1 cellular context compared by ENCODE assay signal in the genomic region with DNA sequence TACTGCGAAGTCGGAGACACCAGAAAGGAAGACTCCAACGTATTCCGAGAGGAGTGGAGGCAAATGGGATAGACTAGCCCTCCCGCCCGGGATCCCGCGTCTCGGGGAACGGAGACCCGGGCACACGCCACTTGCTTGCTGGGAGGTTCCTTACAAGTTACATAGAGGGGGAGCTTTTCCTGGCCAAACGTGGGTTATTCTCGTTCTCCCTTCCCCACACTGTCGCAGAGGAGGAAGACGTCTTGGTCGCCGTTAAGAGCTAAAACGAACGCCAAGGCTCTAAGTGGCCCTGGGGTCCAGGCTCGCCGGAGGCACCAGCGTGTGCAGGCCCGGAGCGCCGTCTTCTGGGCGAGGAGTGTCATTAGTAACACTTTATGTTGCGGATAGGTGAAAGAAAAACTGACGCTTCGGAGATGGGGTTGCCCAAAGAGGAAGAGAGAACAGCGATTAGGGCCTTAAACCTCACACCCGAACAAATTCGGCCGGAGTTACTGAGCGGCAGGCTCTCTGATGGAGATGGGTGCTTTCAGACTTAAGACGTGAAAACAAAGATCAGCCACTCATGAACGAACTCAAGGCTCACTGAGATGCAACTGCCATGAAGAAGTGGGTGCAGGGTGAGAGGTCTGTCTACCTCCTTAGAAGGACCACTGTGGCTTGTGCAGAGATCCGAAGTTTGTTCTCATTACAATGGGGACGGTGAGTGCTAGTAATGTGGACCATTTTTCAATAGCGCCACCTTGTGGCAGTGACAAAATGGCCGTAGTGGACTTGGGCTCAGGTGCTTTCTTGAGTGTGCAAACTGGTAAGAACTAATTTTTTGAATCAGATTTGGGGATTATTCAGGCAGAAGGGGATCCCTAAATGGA.
TF ChIP-seq lines count a peak whose summit lies in the region.

No MANE protein-coding gene starts in this region.

TF ChIP-seq in K562, 482 proteins besides CTCF, POLR2A, EP300 and RAD21 (continued from another document and continues in another):
- no peak for TF ChIP-seq ZNF224 (CRISPR knock-in tag; IDR thresholded peaks at IDR 0.05)
- peak in 1 of 2 experiments; percentile 34; a peak in 2 of 4 replicates for TF ChIP-seq RCOR1 (IDR thresholded peaks at IDR 0.05; ENCODE audit: borderline replicate concordance in 1 of 2, low read depth in 2 of 2, low read length in 2 of 2)
- TF ChIP-seq, protein P1, sequence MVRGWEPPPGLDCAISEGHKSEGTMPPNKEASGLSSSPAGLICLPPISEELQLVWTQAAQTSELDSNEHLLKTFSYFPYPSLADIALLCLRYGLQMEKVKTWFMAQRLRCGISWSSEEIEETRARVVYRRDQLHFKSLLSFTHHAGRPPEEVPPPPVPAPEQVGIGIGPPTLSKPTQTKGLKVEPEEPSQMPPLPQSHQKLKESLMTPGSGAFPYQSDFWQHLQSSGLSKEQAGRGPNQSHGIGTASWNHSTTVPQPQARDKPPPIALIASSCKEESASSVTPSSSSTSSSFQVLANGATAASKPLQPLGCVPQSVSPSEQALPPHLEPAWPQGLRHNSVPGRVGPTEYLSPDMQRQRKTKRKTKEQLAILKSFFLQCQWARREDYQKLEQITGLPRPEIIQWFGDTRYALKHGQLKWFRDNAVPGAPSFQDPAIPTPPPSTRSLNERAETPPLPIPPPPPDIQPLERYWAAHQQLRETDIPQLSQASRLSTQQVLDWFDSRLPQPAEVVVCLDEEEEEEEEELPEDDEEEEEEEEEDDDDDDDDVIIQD (CRISPR knock-in tag; IDR thresholded peaks at IDR 0.05): no peak
- peak; percentile 54; the same call in 1 of the 2 replicates for TF ChIP-seq BRD4 (IDR thresholded peaks at IDR 0.05)
- peak; percentile 27; the same call in 1 of the 2 replicates for TF ChIP-seq ZNF12 (CRISPR knock-in tag; IDR thresholded peaks at IDR 0.05)
- TF ChIP-seq POLR2B (IDR thresholded peaks at IDR 0.05; ENCODE audit: low read depth, partially characterized antibody): no peak
- TF ChIP-seq, protein P2, sequence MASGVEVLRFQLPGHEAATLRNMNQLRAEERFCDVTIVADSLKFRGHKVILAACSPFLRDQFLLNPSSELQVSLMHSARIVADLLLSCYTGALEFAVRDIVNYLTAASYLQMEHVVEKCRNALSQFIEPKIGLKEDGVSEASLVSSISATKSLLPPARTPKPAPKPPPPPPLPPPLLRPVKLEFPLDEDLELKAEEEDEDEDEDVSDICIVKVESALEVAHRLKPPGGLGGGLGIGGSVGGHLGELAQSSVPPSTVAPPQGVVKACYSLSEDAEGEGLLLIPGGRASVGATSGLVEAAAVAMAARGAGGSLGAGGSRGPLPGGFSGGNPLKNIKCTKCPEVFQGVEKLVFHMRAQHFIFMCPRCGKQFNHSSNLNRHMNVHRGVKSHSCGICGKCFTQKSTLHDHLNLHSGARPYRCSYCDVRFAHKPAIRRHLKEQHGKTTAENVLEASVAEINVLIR (CRISPR knock-in tag; IDR thresholded peaks at IDR 0.05): no peak
- peak; percentile 17; the same call in 1 of the 2 replicates for TF ChIP-seq MYC (IDR thresholded peaks at IDR 0.05; ENCODE audit: low read depth, low read length)
- 0 out of 2 replicates have a peak, but pooled peaks have one; percentile 52 for TF ChIP-seq MYC (CRISPR knock-in tag; IDR thresholded peaks at IDR 0.05; ENCODE audit: borderline replicate concordance, low read depth)
- TF ChIP-seq ZBTB1 (CRISPR knock-in tag; IDR thresholded peaks at IDR 0.05; ENCODE audit: borderline replicate concordance, low read depth): no peak
- no peak for TF ChIP-seq KDM2B (CRISPR knock-in tag; IDR thresholded peaks at IDR 0.05)
- TF ChIP-seq TRIM24 (IDR thresholded peaks at IDR 0.05): 0 out of 4 replicates have a peak, but pooled peaks of 1 of the 2 experiments have one; percentile 11
- no peak for TF ChIP-seq SRSF1 (IDR thresholded peaks at IDR 0.05; ENCODE audit: low read depth, low read length)
- TF ChIP-seq GATAD2B (IDR thresholded peaks at IDR 0.05; ENCODE audit: borderline replicate concordance): no peak; the same call in 1 of the 2 replicates
- TF ChIP-seq HDAC1 (IDR thresholded peaks at IDR 0.05): peak in 1 of 2 experiments; percentile 22; a peak in 2 of 4 replicates
- TF ChIP-seq, protein P3, sequence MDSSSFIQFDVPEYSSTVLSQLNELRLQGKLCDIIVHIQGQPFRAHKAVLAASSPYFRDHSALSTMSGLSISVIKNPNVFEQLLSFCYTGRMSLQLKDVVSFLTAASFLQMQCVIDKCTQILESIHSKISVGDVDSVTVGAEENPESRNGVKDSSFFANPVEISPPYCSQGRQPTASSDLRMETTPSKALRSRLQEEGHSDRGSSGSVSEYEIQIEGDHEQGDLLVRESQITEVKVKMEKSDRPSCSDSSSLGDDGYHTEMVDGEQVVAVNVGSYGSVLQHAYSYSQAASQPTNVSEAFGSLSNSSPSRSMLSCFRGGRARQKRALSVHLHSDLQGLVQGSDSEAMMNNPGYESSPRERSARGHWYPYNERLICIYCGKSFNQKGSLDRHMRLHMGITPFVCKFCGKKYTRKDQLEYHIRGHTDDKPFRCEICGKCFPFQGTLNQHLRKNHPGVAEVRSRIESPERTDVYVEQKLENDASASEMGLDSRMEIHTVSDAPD (CRISPR knock-in tag; IDR thresholded peaks at IDR 0.05): no peak
- no peak for TF ChIP-seq ZNF445 (CRISPR knock-in tag; IDR thresholded peaks at IDR 0.05; ENCODE audit: low read depth)
- TF ChIP-seq ZC3H4 (CRISPR knock-in tag; IDR thresholded peaks at IDR 0.05; ENCODE audit: borderline replicate concordance): no peak
- no peak for TF ChIP-seq SIN3B (IDR thresholded peaks at IDR 0.05; ENCODE audit: low read depth)
- TF ChIP-seq KLF13 (tag; IDR thresholded peaks at IDR 0.05; ENCODE audit: borderline replicate concordance, low read depth): no peak
- TF ChIP-seq, protein P4, sequence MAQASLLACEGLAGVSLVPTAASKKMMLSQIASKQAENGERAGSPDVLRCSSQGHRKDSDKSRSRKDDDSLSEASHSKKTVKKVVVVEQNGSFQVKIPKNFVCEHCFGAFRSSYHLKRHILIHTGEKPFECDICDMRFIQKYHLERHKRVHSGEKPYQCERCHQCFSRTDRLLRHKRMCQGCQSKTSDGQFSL (CRISPR knock-in tag; IDR thresholded peaks at IDR 0.05): peak; percentile 72; the same call in 1 of the 2 replicates
- TF ChIP-seq, protein P4 (tag; IDR thresholded peaks at IDR 0.05): peak in 1 of 2 experiments; percentile 64; a peak in 1 of 4 replicates
- 0 out of 2 replicates have a peak, but pooled peaks have one; percentile 4 for TF ChIP-seq ZNF707 (CRISPR knock-in tag; conservative IDR thresholded peaks at IDR 0.05)
- no peak for TF ChIP-seq ZNF384 (IDR thresholded peaks at IDR 0.05; ENCODE audit: low read depth, low read length)
- no peak for TF ChIP-seq CAMTA2 (CRISPR knock-in tag; conservative IDR thresholded peaks at IDR 0.05)
- peak; percentile 54; the same call in 1 of the 2 replicates for TF ChIP-seq EP400 (IDR thresholded peaks at IDR 0.05)
- no peak for TF ChIP-seq CHD1 (IDR thresholded peaks at IDR 0.05; ENCODE audit: low read length)
- no peak for TF ChIP-seq RFX1 (IDR thresholded peaks at IDR 0.05)
- no peak for TF ChIP-seq ZNF174 (CRISPR knock-in tag; IDR thresholded peaks at IDR 0.05)
- TF ChIP-seq, protein P5, sequence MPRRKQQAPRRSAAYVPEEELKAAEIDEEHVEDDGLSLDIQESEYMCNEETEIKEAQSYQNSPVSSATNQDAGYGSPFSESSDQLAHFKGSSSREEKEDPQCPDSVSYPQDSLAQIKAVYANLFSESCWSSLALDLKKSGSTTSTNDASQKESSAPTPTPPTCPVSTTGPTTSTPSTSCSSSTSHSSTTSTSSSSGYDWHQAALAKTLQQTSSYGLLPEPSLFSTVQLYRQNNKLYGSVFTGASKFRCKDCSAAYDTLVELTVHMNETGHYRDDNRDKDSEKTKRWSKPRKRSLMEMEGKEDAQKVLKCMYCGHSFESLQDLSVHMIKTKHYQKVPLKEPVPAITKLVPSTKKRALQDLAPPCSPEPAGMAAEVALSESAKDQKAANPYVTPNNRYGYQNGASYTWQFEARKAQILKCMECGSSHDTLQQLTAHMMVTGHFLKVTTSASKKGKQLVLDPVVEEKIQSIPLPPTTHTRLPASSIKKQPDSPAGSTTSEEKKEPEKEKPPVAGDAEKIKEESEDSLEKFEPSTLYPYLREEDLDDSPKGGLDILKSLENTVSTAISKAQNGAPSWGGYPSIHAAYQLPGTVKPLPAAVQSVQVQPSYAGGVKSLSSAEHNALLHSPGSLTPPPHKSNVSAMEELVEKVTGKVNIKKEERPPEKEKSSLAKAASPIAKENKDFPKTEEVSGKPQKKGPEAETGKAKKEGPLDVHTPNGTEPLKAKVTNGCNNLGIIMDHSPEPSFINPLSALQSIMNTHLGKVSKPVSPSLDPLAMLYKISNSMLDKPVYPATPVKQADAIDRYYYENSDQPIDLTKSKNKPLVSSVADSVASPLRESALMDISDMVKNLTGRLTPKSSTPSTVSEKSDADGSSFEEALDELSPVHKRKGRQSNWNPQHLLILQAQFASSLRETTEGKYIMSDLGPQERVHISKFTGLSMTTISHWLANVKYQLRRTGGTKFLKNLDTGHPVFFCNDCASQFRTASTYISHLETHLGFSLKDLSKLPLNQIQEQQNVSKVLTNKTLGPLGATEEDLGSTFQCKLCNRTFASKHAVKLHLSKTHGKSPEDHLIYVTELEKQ (CRISPR knock-in tag; IDR thresholded peaks at IDR 0.05): no peak
- TF ChIP-seq PML (IDR thresholded peaks at IDR 0.05; ENCODE audit: low read length): no peak; the same call in 1 of the 2 replicates
- TF ChIP-seq, protein P6, sequence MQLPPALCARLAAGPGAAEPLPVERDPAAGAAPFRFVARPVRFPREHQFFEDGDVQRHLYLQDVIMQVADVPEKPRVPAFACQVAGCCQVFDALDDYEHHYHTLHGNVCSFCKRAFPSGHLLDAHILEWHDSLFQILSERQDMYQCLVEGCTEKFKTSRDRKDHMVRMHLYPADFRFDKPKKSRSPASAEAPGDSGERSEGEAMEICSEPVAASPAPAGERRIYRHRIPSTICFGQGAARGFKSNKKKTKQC (CRISPR knock-in tag; IDR thresholded peaks at IDR 0.05): 0 out of 2 replicates have a peak, but pooled peaks have one; percentile 51
- TF ChIP-seq, protein P7, sequence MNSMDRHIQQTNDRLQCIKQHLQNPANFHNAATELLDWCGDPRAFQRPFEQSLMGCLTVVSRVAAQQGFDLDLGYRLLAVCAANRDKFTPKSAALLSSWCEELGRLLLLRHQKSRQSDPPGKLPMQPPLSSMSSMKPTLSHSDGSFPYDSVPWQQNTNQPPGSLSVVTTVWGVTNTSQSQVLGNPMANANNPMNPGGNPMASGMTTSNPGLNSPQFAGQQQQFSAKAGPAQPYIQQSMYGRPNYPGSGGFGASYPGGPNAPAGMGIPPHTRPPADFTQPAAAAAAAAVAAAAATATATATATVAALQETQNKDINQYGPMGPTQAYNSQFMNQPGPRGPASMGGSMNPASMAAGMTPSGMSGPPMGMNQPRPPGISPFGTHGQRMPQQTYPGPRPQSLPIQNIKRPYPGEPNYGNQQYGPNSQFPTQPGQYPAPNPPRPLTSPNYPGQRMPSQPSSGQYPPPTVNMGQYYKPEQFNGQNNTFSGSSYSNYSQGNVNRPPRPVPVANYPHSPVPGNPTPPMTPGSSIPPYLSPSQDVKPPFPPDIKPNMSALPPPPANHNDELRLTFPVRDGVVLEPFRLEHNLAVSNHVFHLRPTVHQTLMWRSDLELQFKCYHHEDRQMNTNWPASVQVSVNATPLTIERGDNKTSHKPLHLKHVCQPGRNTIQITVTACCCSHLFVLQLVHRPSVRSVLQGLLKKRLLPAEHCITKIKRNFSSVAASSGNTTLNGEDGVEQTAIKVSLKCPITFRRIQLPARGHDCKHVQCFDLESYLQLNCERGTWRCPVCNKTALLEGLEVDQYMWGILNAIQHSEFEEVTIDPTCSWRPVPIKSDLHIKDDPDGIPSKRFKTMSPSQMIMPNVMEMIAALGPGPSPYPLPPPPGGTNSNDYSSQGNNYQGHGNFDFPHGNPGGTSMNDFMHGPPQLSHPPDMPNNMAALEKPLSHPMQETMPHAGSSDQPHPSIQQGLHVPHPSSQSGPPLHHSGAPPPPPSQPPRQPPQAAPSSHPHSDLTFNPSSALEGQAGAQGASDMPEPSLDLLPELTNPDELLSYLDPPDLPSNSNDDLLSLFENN (IDR thresholded peaks at IDR 0.05; ENCODE audit: low read depth in 2 of 2, low read length in 2 of 2): 0 out of 4 replicates have a peak, but pooled peaks of 1 of the 2 experiments have one; percentile 15
- TF ChIP-seq, protein P8, sequence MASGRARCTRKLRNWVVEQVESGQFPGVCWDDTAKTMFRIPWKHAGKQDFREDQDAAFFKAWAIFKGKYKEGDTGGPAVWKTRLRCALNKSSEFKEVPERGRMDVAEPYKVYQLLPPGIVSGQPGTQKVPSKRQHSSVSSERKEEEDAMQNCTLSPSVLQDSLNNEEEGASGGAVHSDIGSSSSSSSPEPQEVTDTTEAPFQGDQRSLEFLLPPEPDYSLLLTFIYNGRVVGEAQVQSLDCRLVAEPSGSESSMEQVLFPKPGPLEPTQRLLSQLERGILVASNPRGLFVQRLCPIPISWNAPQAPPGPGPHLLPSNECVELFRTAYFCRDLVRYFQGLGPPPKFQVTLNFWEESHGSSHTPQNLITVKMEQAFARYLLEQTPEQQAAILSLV (tag; IDR thresholded peaks at IDR 0.05): no peak
- no peak for TF ChIP-seq CBX8 (IDR thresholded peaks at IDR 0.05; ENCODE audit: borderline replicate concordance, extremely low read depth, low read depth, low read length, poor library complexity, severe bottlenecking)
- TF ChIP-seq RNF2 (IDR thresholded peaks at IDR 0.05): no peak
- no peak for TF ChIP-seq LEF1 (IDR thresholded peaks at IDR 0.05)
- TF ChIP-seq, protein P9, sequence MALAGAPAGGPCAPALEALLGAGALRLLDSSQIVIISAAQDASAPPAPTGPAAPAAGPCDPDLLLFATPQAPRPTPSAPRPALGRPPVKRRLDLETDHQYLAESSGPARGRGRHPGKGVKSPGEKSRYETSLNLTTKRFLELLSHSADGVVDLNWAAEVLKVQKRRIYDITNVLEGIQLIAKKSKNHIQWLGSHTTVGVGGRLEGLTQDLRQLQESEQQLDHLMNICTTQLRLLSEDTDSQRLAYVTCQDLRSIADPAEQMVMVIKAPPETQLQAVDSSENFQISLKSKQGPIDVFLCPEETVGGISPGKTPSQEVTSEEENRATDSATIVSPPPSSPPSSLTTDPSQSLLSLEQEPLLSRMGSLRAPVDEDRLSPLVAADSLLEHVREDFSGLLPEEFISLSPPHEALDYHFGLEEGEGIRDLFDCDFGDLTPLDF (CRISPR knock-in tag; IDR thresholded peaks at IDR 0.05): peak; percentile 51; the same call in 1 of the 2 replicates
- TF ChIP-seq ZNF354B (CRISPR knock-in tag; IDR thresholded peaks at IDR 0.05): no peak
- no peak for TF ChIP-seq ZNF3 (CRISPR knock-in tag; IDR thresholded peaks at IDR 0.05)
- TF ChIP-seq, protein P10, sequence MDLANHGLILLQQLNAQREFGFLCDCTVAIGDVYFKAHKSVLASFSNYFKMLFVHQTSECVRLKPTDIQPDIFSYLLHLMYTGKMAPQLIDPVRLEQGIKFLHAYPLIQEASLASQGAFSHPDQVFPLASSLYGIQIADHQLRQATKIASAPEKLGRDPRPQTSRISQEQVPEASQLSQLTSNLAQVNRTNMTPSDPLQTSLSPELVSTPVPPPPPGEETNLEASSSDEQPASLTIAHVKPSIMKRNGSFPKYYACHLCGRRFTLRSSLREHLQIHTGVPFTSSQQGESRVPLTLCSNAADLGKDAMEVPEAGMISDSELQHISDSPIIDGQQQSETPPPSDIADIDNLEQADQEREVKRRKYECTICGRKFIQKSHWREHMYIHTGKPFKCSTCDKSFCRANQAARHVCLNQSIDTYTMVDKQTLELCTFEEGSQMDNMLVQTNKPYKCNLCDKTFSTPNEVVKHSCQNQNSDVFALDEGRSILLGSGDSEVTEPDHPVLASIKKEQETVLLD (IDR thresholded peaks at IDR 0.05): no peak
- no peak for TF ChIP-seq ZNF695 (CRISPR knock-in tag; IDR thresholded peaks at IDR 0.05)
- no peak for TF ChIP-seq E2F3 (CRISPR knock-in tag; IDR thresholded peaks at IDR 0.05)
- no peak for TF ChIP-seq ZNF551 (CRISPR knock-in tag; IDR thresholded peaks at IDR 0.05)
- no peak for TF ChIP-seq NR1H2 (CRISPR knock-in tag; IDR thresholded peaks at IDR 0.05)
